In genomic region chr14:100899841-100900771, GRCh38 we compare ENCODE assay signal across 13 cellular contexts. TPM values are rescaled to one million over a fixed set of nuclear protein-coding genes. Genes with fewer than 3 reads are reported as not detected.
A peak's percentile ranks its signal among the peaks of the same experiment; 100 is the strongest.
DNase-seq lines count a peak whose midpoint lies in the region; ATAC-seq, FAIRE-seq and TF ChIP-seq lines count a peak whose summit lies in the region.
"Had no signal": no experiment of that assay in that cellular context is flagged by ENCODE, and none has a peak within 500 bp of the region (broad histone marks: within the 10 kb centered on the region; RNA-seq: fewer than 3 reads in every experiment).

No MANE protein-coding gene starts in this region.

- H3K36me3 ChIP-seq in SK-N-SH (replicated peaks in 1 of 2; ENCODE audit: control insufficient read depth in 1 of 2, insufficient read depth in 2 of 2, low read length in 1 of 2): no peaks in the 10 kb centered on the region
- H3K36me3 ChIP-seq in iPS-20b (ENCODE audit: insufficient read depth, low read depth, low read length): no peaks in the 10 kb centered on the region
- no peaks in the 10 kb centered on the region for H3K36me3 ChIP-seq in testis (ENCODE audit: low read depth, missing control alignments)

- H3K4me1 ChIP-seq in SK-N-SH (ENCODE audit: control insufficient read depth in 1 of 2, insufficient read depth in 2 of 2, low read depth in 1 of 2, low read length in 1 of 2): peaks cover 0 to 76% of the 10 kb centered on the region in 2 experiments; a peak in 3 of 4 replicates
- peaks cover 12% of the 10 kb centered on the region; the same call in 1 of the 2 replicates for H3K4me1 ChIP-seq in iPS-20b (ENCODE audit: insufficient read depth, low read length)
- peaks cover 24% of the 10 kb centered on the region for H3K4me1 ChIP-seq in testis

- H4K20me1 ChIP-seq in SK-N-SH (ENCODE audit: insufficient read depth): no peaks in the 10 kb centered on the region

- intact Hi-C loops in testis (cut with DNase I; ENCODE audit: low total_unique reads): no loop called here
- intact Hi-C loops in natural killer cell (cut with micrococcal nuclease): no loop called here

- no peak overlapping the region for H3K4me3 Mint-ChIP-seq in natural killer cell
- no peak overlapping the region for H3K4me3 Mint-ChIP-seq in activated naive CD8-positive, alpha-beta T cell treated with anti-CD3 and anti-CD28 coated beads for 36 hours
- H3K4me3 Mint-ChIP-seq: dendritic cell treated with granulocyte-macrophage colony-stimulating factor and Interleukin-4, amounts not matched to agents 40 ng/mL and 50 ng/mL, for 4 days had no signal

- H3K27ac ChIP-seq in SK-N-SH (ENCODE audit: low read depth in 2 of 2, low read length in 1 of 2) (peak overlapping the region in 1 of 2 experiments; percentile 99; a peak in 2 of 4 replicates), iPS-20b (ENCODE audit: low read length) (no peak overlapping the region), testis (no peak overlapping the region)

- H3K9me2 ChIP-seq in SK-N-SH: no peaks in the 10 kb centered on the region

- no peaks in the 10 kb centered on the region for H3K79me2 ChIP-seq in SK-N-SH (ENCODE audit: insufficient read depth)

- TF ChIP-seq RAD21 in SK-N-SH (IDR thresholded peaks at IDR 0.05; ENCODE audit: low read length): no peak; the same call in 1 of the 2 replicates

- 56% methylated on average over 20 of the region's 21 CpGs for WGBS in SK-N-SH (ENCODE audit: low lambda C conversion rate)
- WGBS in testis, 2 donors: 36 to 45% methylated on average over 11 to 21 of the region's 21 CpGs

- CTCF ChIA-PET in SK-N-SH (lab: Yijun Ruan, JAX): interaction anchor here (0.6 to 8.9 kb wide), 49 partner anchors 8 to 730 kb away, joined by 3 to 147 read pairs (median 5); no protein-coding TSS in a partner anchor

- TF ChIP-seq POLR2A in testis (IDR thresholded peaks at IDR 0.05) (no peak), GM12892 (IDR thresholded peaks at IDR 0.05; ENCODE audit: low read depth, low read length) (no peak)

- no peaks in the 10 kb centered on the region for H3K36me3 Mint-ChIP-seq in natural killer cell
- no peaks in the 10 kb centered on the region for H3K36me3 Mint-ChIP-seq in activated naive CD8-positive, alpha-beta T cell treated with anti-CD3 and anti-CD28 coated beads for 36 hours

- POLR2A ChIA-PET in SK-N-SH (lab: Yijun Ruan, JAX): interaction anchor here (0.5 to 5.3 kb wide), 29 partner anchors 110 to 595 kb away, joined by 3 to 77 read pairs (median 4); no protein-coding TSS in a partner anchor

- ATAC-seq in SK-N-SH treated with all-trans-retinoic acid at 6 μM for 48 hours (no peak), natural killer cell (no peak)

- no peak for TF ChIP-seq EP300 in SK-N-SH (IDR thresholded peaks at IDR 0.05; ENCODE audit: borderline replicate concordance in 1 of 2, low read depth in 1 of 2, low read length in 1 of 2)

- no peak overlapping the region for H3K4me2 ChIP-seq in SK-N-SH

- H3K9me3 Mint-ChIP-seq in natural killer cell: no peaks in the 10 kb centered on the region
- H3K9me3 Mint-ChIP-seq in activated naive CD8-positive, alpha-beta T cell treated with anti-CD3 and anti-CD28 coated beads for 36 hours: no peaks in the 10 kb centered on the region
- H3K9me3 Mint-ChIP-seq: dendritic cell treated with granulocyte-macrophage colony-stimulating factor and Interleukin-4, amounts not matched to agents 40 ng/mL and 50 ng/mL, for 4 days had no signal

- peaks cover 39 to 46% of the 10 kb centered on the region in 2 donors for H3K27me3 Mint-ChIP-seq in natural killer cell (ENCODE audit: low read depth in 2 of 2)
- H3K27me3 Mint-ChIP-seq in activated naive CD8-positive, alpha-beta T cell treated with anti-CD3 and anti-CD28 coated beads for 36 hours: peaks cover 79% of the 10 kb centered on the region

- no peaks in the 10 kb centered on the region for H3F3A ChIP-seq in SK-N-SH (replicated peaks; ENCODE audit: insufficient read depth)

- peaks cover 4% of the 10 kb centered on the region; the same call in 1 of the 2 replicates for H3K27me3 ChIP-seq in SK-N-SH (ENCODE audit: insufficient read depth)
- H3K27me3 ChIP-seq in iPS-20b (ENCODE audit: insufficient read depth, low read length): peaks cover 64% of the 10 kb centered on the region
- no peaks in the 10 kb centered on the region for H3K27me3 ChIP-seq in testis

- no peak overlapping the region for H3K9ac ChIP-seq in SK-N-SH
- H3K9ac ChIP-seq in iPS-20b (ENCODE audit: low read depth, low read length): peak overlapping the region; percentile 54; the same call in 1 of the 2 replicates

- H3K4me3 ChIP-seq in SK-N-SH (ENCODE audit: low read depth in 2 of 2, low read length in 1 of 2) (peak overlapping the region in 1 of 2 experiments; percentile 48; a peak in 1 of 4 replicates), iPS-20b (ENCODE audit: low read length) (peak overlapping the region; percentile 68), testis (no peak overlapping the region)

- DNase-seq in SK-N-SH: peak; percentile 57
- peak; percentile 32 for DNase-seq in activated CD8-positive, alpha-beta memory T cell treated with anti-CD3 and anti-CD28 coated beads, Interleukin-2, amount 50 U/mL, for 48 hours
- DNase-seq in testis: peak; percentile 36
- no peak for DNase-seq in natural killer cell
- DNase-seq in activated naive CD8-positive, alpha-beta T cell treated with anti-CD3 and anti-CD28 coated beads for 36 hours: no peak
- DNase-seq in GM12892 (ENCODE audit: insufficient read length): no peak

- H2AFZ ChIP-seq in SK-N-SH (ENCODE audit: low read depth): no peak overlapping the region

- TF ChIP-seq CTCF in SK-N-SH (IDR thresholded peaks at IDR 0.05) (no peak), testis (IDR thresholded peaks at IDR 0.05) (no peak), natural killer cell (IDR thresholded peaks at IDR 0.05) (no peak)

- no peaks in the 10 kb centered on the region for H3K4me1 Mint-ChIP-seq in natural killer cell
- no peaks in the 10 kb centered on the region for H3K4me1 Mint-ChIP-seq in activated naive CD8-positive, alpha-beta T cell treated with anti-CD3 and anti-CD28 coated beads for 36 hours

- H3K9me3 ChIP-seq in SK-N-SH (no peaks in the 10 kb centered on the region), iPS-20b (ENCODE audit: insufficient read depth, low read depth, low read length) (no peaks in the 10 kb centered on the region), testis (no peaks in the 10 kb centered on the region)

- no peak overlapping the region for H3K27ac Mint-ChIP-seq in natural killer cell
- no peak overlapping the region for H3K27ac Mint-ChIP-seq in activated naive CD8-positive, alpha-beta T cell treated with anti-CD3 and anti-CD28 coated beads for 36 hours
- H3K27ac Mint-ChIP-seq: dendritic cell treated with granulocyte-macrophage colony-stimulating factor and Interleukin-4, amounts not matched to agents 40 ng/mL and 50 ng/mL, for 4 days had no signal

- no peak for FAIRE-seq in GM12892 (lab: Jason Lieb, UNC)
- FAIRE-seq: keratinocyte had no signal

TF ChIP-seq in SK-N-SH, 30 proteins besides CTCF, POLR2A, EP300 and RAD21:
- TF ChIP-seq FOXJ3 (CRISPR knock-in tag; IDR thresholded peaks at IDR 0.05): no peak
- TF ChIP-seq TAF1 (IDR thresholded peaks at IDR 0.05; ENCODE audit: borderline replicate concordance, low read depth, low read length): no peak
- no peak for TF ChIP-seq SMC3 (IDR thresholded peaks at IDR 0.05; ENCODE audit: low read depth, low read length)
- TF ChIP-seq MXI1 (IDR thresholded peaks at IDR 0.05; ENCODE audit: low read depth, low read length): 0 out of 2 replicates have a peak, but pooled peaks have one; percentile 17
- TF ChIP-seq POLR2AphosphoS5 (IDR thresholded peaks at IDR 0.05; ENCODE audit: low read depth, low read length): no peak
TF ChIP-seq in SK-N-SH: peak in this region for 1.

TF ChIP-seq in SK-N-SH treated with all-trans-retinoic acid at 6 μM for 48 hours, 23 proteins besides CTCF, POLR2A, EP300 and RAD21:
- TF ChIP-seq CREB5 (CRISPR knock-in tag; IDR thresholded peaks at IDR 0.05; ENCODE audit: low read depth): no peak
- TF ChIP-seq ZC3H10 (CRISPR knock-in tag; IDR thresholded peaks at IDR 0.05): no peak
- TF ChIP-seq ZNF8 (CRISPR knock-in tag; IDR thresholded peaks at IDR 0.05): no peak

RNA-seq across cellular contexts. Expression of gene RTL1, which starts 3.4 kb away (rescaled TPM):
- polyA plus RNA-seq in SK-N-SH (2012; rRNA removed) (0.05 and 0.07 TPM in 2 replicates), testis (ENCODE audit: insufficient read depth, low read depth, low replicate concordance) (0.34 TPM)
- polyA plus RNA-seq in SK-N-SH (2012; cell fraction: cytosol; rRNA removed): 0.06 and 0.09 TPM in 2 replicates
- polyA plus RNA-seq in SK-N-SH (2012; cell fraction: nucleus; rRNA removed): 0.01 and 0.02 TPM in 2 replicates
- total RNA-seq in testis (1 to 10 TPM in 1 of 2 donors, under 1 TPM in 1; 0.94 to 1.2 TPM), natural killer cell (not detected)
- not detected for total RNA-seq in activated naive CD8-positive, alpha-beta T cell treated with anti-CD3 and anti-CD28 coated beads for 36 hours
- not detected for polyA plus RNA-seq in GM12892 (2012; ENCODE audit: missing spikeins)
- total RNA-seq: activated CD8-positive, alpha-beta memory T cell treated with anti-CD3 and anti-CD28 coated beads for 36 hours; RPMI7951; temporal lobe had no signal
- polyA plus RNA-seq: keratinocyte had no signal

Comparison
In these comparisons a context has a peak if more than half of its experiments do, and no peak if none do; other contexts are left out.
1. DNase-seq: peak in SK-N-SH (single experiment), activated CD8-positive, alpha-beta memory T cell treated with anti-CD3 and anti-CD28 coated beads, Interleukin-2, amount 50 U/mL, for 48 hours (single experiment) and testis (single experiment); none in natural killer cell (single experiment), activated naive CD8-positive, alpha-beta T cell treated with anti-CD3 and anti-CD28 coated beads for 36 hours (single experiment) and GM12892 (single experiment).